In the genomic region with DNA sequence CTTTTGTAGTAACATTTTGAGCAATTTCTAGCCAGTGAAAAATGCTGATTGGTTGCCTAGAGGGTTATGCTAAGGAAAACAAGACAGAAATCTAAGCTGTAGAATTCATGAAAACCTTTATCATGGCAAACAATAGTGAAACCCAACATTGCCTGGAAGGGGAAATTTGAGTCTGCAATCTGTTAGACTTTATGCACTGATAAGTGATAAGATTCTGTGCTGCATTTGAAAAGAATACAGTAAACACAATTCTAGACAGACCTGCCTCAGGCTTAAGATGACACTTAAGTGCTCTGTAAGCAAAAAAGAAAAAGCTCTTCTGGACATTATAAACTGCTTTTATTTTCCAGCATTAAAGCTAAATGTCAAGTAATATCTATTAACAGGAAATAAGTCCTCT, we compare ENCODE assay signal across 21 cellular contexts.
"Had no signal": no experiment of that assay in that cellular context is flagged by ENCODE, and none has a peak within 500 bp of the region (broad histone marks: within the 10 kb centered on the region; RNA-seq: fewer than 3 reads in every experiment).

No MANE protein-coding gene starts in this region.

- H3K9me3 ChIP-seq: gastroesophageal sphincter, heart left ventricle, left ventricle myocardium inferior, mucosa of descending colon, suprapubic skin had no signal

- H3K9me3 Mint-ChIP-seq: activated T-helper 1 cell treated with anti-CD3 and anti-CD28 coated beads, Interleukin-12 subunit alpha, Interleukin-12 subunit beta, Interleukin-2, Interleukin-4 antibody, amounts not matched to agents 30 ng/mL and 10 ng/mL and 1 ng/mL, durations not matched to agents 14 hours and 24 hours and 36 hours; neural crest cell; WTC11 had no signal

- H3K4me3 ChIP-seq: gastroesophageal sphincter, heart left ventricle, left ventricle myocardium inferior, mucosa of descending colon, suprapubic skin had no signal

- H3K4me1 Mint-ChIP-seq: activated CD4-positive, alpha-beta T cell treated with anti-CD3 and anti-CD28 coated beads for 36 hours; naive B cell; neural crest cell; WTC11 had no signal

- H3K4me3 Mint-ChIP-seq: activated CD4-positive, alpha-beta T cell treated with anti-CD3 and anti-CD28 coated beads for 36 hours; activated naive CD8-positive, alpha-beta T cell; activated T-helper 1 cell treated with anti-CD3 and anti-CD28 coated beads, Interleukin-12 subunit alpha, Interleukin-12 subunit beta, Interleukin-2, Interleukin-4 antibody, amounts not matched to agents 30 ng/mL and 10 ng/mL and 1 ng/mL, durations not matched to agents 14 hours and 24 hours and 36 hours; naive B cell; neural crest cell; stimulated activated naive CD8-positive, alpha-beta T cell treated with anti-CD3 and anti-CD28 coated beads, Interleukin-15, Interleukin-2, amounts not matched to agents 100 ng/mL and 50 ng/mL, for 24 hours; WTC11 had no signal

- H3K36me3 ChIP-seq: gastroesophageal sphincter, heart left ventricle, left ventricle myocardium inferior, suprapubic skin had no signal

- H3K36me3 Mint-ChIP-seq: activated naive CD8-positive, alpha-beta T cell; naive B cell; WTC11 had no signal

- H3K27ac ChIP-seq: gastroesophageal sphincter, heart left ventricle, left ventricle myocardium inferior, suprapubic skin had no signal

- H3K27me3 ChIP-seq: gastroesophageal sphincter, heart left ventricle, suprapubic skin had no signal

- DNase-seq: activated CD4-positive, alpha-beta T cell treated with anti-CD3 and anti-CD28 coated beads for 36 hours; activated CD4-positive, alpha-beta T cell treated with anti-CD3 and anti-CD28 coated beads, Interleukin-2, amount 50 U/mL, for 48 hours; activated gamma-delta T cell treated with Interleukin-2 at 50 U/mL for 16 hours; cerebellar nuclear complex; effector CD4-positive, alpha-beta T cell; heart left ventricle; left ventricle myocardium inferior; mammary epithelial cell; mucosa of descending colon; naive B cell; retina; stimulated activated CD4-positive, alpha-beta T cell treated with anti-CD3 and anti-CD28 coated beads, Interleukin-12 subunit alpha, Interleukin-12 subunit beta, amount 100 ng/mL, for 4 hours; stimulated activated CD4-positive, alpha-beta T cell treated with anti-CD3 and anti-CD28 coated beads, Interleukin-1b, Interleukin-23, amount 100 ng/mL, for 48 hours; trophoblast cell had no signal

- H3K27ac Mint-ChIP-seq: activated CD4-positive, alpha-beta T cell treated with anti-CD3 and anti-CD28 coated beads for 36 hours; activated naive CD8-positive, alpha-beta T cell; activated T-helper 1 cell treated with anti-CD3 and anti-CD28 coated beads, Interleukin-12 subunit alpha, Interleukin-12 subunit beta, Interleukin-2, Interleukin-4 antibody, amounts not matched to agents 30 ng/mL and 10 ng/mL and 1 ng/mL, durations not matched to agents 14 hours and 24 hours and 36 hours; naive B cell; stimulated activated naive CD8-positive, alpha-beta T cell treated with anti-CD3 and anti-CD28 coated beads, Interleukin-15, Interleukin-2, amounts not matched to agents 100 ng/mL and 50 ng/mL, for 24 hours had no signal

- H3K27me3 Mint-ChIP-seq: activated CD4-positive, alpha-beta T cell treated with anti-CD3 and anti-CD28 coated beads for 36 hours; activated naive CD8-positive, alpha-beta T cell; naive B cell; stimulated activated naive CD8-positive, alpha-beta T cell treated with anti-CD3 and anti-CD28 coated beads, Interleukin-15, Interleukin-2, amounts not matched to agents 100 ng/mL and 50 ng/mL, for 24 hours had no signal

- H3K4me1 ChIP-seq: gastroesophageal sphincter, heart left ventricle, left ventricle myocardium inferior, suprapubic skin had no signal
